In the genomic region with DNA sequence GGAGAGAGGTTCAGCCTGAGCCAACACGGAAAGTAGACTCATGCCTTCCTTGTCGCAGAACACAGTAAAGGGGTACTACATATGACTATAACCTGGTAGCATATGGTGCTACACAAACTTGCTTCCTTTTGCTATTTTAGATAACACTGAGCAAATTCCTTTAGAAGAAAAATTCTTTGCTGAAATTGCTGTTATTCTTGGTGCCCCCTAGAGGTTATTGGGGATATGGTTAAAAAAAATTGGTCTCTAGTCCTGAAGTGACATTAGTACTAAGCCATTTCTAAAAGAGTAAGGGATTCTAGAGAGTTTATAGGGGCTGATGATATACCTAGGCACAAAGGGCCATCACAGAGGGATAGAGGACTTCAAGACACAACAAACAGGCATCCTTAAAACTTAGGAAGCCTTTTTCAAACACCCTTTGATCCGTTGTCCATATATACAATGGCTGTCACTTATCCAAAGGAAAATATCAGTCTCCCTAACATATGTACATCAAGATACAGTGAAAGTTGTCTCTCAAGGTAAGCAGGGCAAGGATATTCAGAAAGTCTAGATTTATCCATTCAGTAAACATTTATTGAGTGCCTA, we compare ENCODE assay signal across 8 cellular contexts. TPM values are rescaled to one million over a fixed set of nuclear protein-coding genes. Genes with fewer than 3 reads are reported as not detected.
A peak's percentile ranks its signal among the peaks of the same experiment; 100 is the strongest.
DNase-seq lines count a peak whose midpoint lies in the region; ATAC-seq and TF ChIP-seq lines count a peak whose summit lies in the region.

No MANE protein-coding gene starts in this region.

- peak; percentile 29 for DNase-seq in D341Med (ENCODE audit: low spot score)
- DNase-seq in GM23338 (ENCODE audit: low spot score), result peak; percentile 57
- DNase-seq in left lung, result no peak
- no peak for DNase-seq in occipital lobe (lab: John Stamatoyannopoulos, UW)
- no peak for DNase-seq in activated CD4-positive, alpha-beta T cell treated with anti-CD3 and anti-CD28 coated beads for 4 hours
- no peak for DNase-seq in sciatic nerve (ENCODE audit: low spot score)

- H3K27me3 ChIP-seq in GM23338 (ENCODE audit: insufficient read depth) (no peaks in the 10 kb centered on the region), left lung (peaks cover 0 to 1% of the 10 kb centered on the region in 2 donors)

- H3K36me3 Mint-ChIP-seq in GM23338 (ENCODE audit: low read depth), result no peaks in the 10 kb centered on the region

- no peak overlapping the region for H3K4me2 ChIP-seq in GM23338

- H3K4me1 ChIP-seq in GM23338 (ENCODE audit: insufficient read depth) (no peaks in the 10 kb centered on the region), left lung (no peaks in the 10 kb centered on the region)

- ATAC-seq in GM23338 (no peak), SK-N-SH treated with all-trans-retinoic acid at 6 μM for 48 hours (peak; percentile 63), left lung (peak; percentile 41), HG02588 (IDR thresholded peaks at IDR 0.05; ENCODE audit: unreplicated experiment) (no peak), sciatic nerve (no peak)

- no peaks in the 10 kb centered on the region for H3K9me3 ChIP-seq in left lung

- H4K20me1 ChIP-seq in GM23338 (replicated peaks; ENCODE audit: insufficient read depth), result no peaks in the 10 kb centered on the region

- H2AFZ ChIP-seq in GM23338, result no peak overlapping the region

- intact Hi-C loops in left lung (cut with DNase I), result no loop called here
- intact Hi-C loops in sciatic nerve (cut with DNase I), result no loop called here

- H3F3A ChIP-seq in GM23338 (replicated peaks; ENCODE audit: low read depth), result no peaks in the 10 kb centered on the region

- H3K9me3 Mint-ChIP-seq in GM23338, result no peaks in the 10 kb centered on the region

- no peaks in the 10 kb centered on the region for H3K9me2 ChIP-seq in GM23338 (ENCODE audit: insufficient read depth)

- no peak overlapping the region for H3K27ac Mint-ChIP-seq in GM23338

- H3K36me3 ChIP-seq in GM23338 (ENCODE audit: insufficient read depth), result no peaks in the 10 kb centered on the region
- H3K36me3 ChIP-seq in left lung, result no peaks in the 10 kb centered on the region

- H3K27ac ChIP-seq in GM23338 (ENCODE audit: low read depth), result no peak overlapping the region
- no peak overlapping the region for H3K27ac ChIP-seq in left lung

- H3K4me3 ChIP-seq in GM23338 (no peak overlapping the region), left lung (no peak overlapping the region)

- H3K79me2 ChIP-seq in GM23338 (replicated peaks; ENCODE audit: insufficient read depth), result no peaks in the 10 kb centered on the region

- TF ChIP-seq CTCF in GM23338 (conservative IDR thresholded peaks at IDR 0.05; ENCODE audit: low read depth in 2 of 2) (peak; percentile 51 to 78), left lung (IDR thresholded peaks at IDR 0.05) (peak in 1 of 2 donors; percentile 54)

- H3K4me3 Mint-ChIP-seq in GM23338, result no peak overlapping the region

- peaks cover 3% of the 10 kb centered on the region for H3K27me3 Mint-ChIP-seq in GM23338 (ENCODE audit: insufficient read depth, low read depth, poor library complexity)

- H3K4me1 Mint-ChIP-seq in GM23338, result peaks cover 4% of the 10 kb centered on the region

TF ChIP-seq in GM23338, 12 proteins besides CTCF, POLR2A, EP300 and RAD21 (continues in another document):
- TF ChIP-seq, protein P1, sequence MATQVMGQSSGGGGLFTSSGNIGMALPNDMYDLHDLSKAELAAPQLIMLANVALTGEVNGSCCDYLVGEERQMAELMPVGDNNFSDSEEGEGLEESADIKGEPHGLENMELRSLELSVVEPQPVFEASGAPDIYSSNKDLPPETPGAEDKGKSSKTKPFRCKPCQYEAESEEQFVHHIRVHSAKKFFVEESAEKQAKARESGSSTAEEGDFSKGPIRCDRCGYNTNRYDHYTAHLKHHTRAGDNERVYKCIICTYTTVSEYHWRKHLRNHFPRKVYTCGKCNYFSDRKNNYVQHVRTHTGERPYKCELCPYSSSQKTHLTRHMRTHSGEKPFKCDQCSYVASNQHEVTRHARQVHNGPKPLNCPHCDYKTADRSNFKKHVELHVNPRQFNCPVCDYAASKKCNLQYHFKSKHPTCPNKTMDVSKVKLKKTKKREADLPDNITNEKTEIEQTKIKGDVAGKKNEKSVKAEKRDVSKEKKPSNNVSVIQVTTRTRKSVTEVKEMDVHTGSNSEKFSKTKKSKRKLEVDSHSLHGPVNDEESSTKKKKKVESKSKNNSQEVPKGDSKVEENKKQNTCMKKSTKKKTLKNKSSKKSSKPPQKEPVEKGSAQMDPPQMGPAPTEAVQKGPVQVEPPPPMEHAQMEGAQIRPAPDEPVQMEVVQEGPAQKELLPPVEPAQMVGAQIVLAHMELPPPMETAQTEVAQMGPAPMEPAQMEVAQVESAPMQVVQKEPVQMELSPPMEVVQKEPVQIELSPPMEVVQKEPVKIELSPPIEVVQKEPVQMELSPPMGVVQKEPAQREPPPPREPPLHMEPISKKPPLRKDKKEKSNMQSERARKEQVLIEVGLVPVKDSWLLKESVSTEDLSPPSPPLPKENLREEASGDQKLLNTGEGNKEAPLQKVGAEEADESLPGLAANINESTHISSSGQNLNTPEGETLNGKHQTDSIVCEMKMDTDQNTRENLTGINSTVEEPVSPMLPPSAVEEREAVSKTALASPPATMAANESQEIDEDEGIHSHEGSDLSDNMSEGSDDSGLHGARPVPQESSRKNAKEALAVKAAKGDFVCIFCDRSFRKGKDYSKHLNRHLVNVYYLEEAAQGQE (IDR thresholded peaks at IDR 0.05; ENCODE audit: unreplicated experiment), result no peak
- TF ChIP-seq JUNB (IDR thresholded peaks at IDR 0.05; ENCODE audit: unreplicated experiment) (no peak), EZH2 (IDR thresholded peaks at IDR 0.05; ENCODE audit: low read depth, unreplicated experiment) (no peak), POLR2AphosphoS5 (IDR thresholded peaks at IDR 0.05; ENCODE audit: low read depth) (no peak), CREB1 (CRISPR knock-in tag; IDR thresholded peaks at IDR 0.05; ENCODE audit: low read depth) (no peak), ETS1 (IDR thresholded peaks at IDR 0.05) (no peak), ZNF114 (CRISPR knock-in tag; IDR thresholded peaks at IDR 0.05) (no peak)

TF ChIP-seq in SK-N-SH treated with all-trans-retinoic acid at 6 μM for 48 hours, 23 proteins besides CTCF, POLR2A, EP300 and RAD21:
- TF ChIP-seq ZC3H10 (CRISPR knock-in tag; IDR thresholded peaks at IDR 0.05), result no peak
- TF ChIP-seq ZNF565 (CRISPR knock-in tag; conservative IDR thresholded peaks at IDR 0.05; ENCODE audit: low read depth), result no peak
- no peak for TF ChIP-seq GLIS3 (CRISPR knock-in tag; IDR thresholded peaks at IDR 0.05)
- TF ChIP-seq TCF4 (CRISPR knock-in tag; IDR thresholded peaks at IDR 0.05; ENCODE audit: borderline replicate concordance), result no peak
- TF ChIP-seq ISL1 (CRISPR knock-in tag; IDR thresholded peaks at IDR 0.05), result no peak
- TF ChIP-seq CSDC2 (CRISPR knock-in tag; IDR thresholded peaks at IDR 0.05), result no peak
- TF ChIP-seq, protein P2, sequence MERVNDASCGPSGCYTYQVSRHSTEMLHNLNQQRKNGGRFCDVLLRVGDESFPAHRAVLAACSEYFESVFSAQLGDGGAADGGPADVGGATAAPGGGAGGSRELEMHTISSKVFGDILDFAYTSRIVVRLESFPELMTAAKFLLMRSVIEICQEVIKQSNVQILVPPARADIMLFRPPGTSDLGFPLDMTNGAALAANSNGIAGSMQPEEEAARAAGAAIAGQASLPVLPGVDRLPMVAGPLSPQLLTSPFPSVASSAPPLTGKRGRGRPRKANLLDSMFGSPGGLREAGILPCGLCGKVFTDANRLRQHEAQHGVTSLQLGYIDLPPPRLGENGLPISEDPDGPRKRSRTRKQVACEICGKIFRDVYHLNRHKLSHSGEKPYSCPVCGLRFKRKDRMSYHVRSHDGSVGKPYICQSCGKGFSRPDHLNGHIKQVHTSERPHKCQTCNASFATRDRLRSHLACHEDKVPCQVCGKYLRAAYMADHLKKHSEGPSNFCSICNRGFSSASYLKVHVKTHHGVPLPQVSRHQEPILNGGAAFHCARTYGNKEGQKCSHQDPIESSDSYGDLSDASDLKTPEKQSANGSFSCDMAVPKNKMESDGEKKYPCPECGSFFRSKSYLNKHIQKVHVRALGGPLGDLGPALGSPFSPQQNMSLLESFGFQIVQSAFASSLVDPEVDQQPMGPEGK (CRISPR knock-in tag; IDR thresholded peaks at IDR 0.05; ENCODE audit: borderline replicate concordance), result no peak
- TF ChIP-seq SNAI2 (CRISPR knock-in tag; IDR thresholded peaks at IDR 0.05), result no peak
- TF ChIP-seq, protein P3, sequence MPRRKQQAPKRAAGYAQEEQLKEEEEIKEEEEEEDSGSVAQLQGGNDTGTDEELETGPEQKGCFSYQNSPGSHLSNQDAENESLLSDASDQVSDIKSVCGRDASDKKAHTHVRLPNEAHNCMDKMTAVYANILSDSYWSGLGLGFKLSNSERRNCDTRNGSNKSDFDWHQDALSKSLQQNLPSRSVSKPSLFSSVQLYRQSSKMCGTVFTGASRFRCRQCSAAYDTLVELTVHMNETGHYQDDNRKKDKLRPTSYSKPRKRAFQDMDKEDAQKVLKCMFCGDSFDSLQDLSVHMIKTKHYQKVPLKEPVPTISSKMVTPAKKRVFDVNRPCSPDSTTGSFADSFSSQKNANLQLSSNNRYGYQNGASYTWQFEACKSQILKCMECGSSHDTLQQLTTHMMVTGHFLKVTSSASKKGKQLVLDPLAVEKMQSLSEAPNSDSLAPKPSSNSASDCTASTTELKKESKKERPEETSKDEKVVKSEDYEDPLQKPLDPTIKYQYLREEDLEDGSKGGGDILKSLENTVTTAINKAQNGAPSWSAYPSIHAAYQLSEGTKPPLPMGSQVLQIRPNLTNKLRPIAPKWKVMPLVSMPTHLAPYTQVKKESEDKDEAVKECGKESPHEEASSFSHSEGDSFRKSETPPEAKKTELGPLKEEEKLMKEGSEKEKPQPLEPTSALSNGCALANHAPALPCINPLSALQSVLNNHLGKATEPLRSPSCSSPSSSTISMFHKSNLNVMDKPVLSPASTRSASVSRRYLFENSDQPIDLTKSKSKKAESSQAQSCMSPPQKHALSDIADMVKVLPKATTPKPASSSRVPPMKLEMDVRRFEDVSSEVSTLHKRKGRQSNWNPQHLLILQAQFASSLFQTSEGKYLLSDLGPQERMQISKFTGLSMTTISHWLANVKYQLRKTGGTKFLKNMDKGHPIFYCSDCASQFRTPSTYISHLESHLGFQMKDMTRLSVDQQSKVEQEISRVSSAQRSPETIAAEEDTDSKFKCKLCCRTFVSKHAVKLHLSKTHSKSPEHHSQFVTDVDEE (CRISPR knock-in tag; IDR thresholded peaks at IDR 0.05), result no peak
- TF ChIP-seq OSR1 (CRISPR knock-in tag; IDR thresholded peaks at IDR 0.05), result no peak

RNA-seq across cellular contexts. Expression of gene HS6ST3, which starts 13.9 kb away (rescaled TPM):
- 0.80 and 1.2 TPM in 2 replicates for total RNA-seq in GM23338 (2014; rRNA removed; shearing (Covaris generic))
- polyA plus RNA-seq in GM23338 (2016; fragmentation: Nextera tagmentation; extraction: Ambion mirVana), result 0.40 and 0.52 TPM in 2 replicates
- under 1 TPM; 0.03 to 0.15 TPM for total RNA-seq in left lung
- total RNA-seq in occipital lobe, result 8.4 TPM
- total RNA-seq in sciatic nerve, result 0.22 TPM

RNA-seq across cellular contexts. Expression of gene UGGT2, which starts 22.8 kb away (rescaled TPM):
- 39.8 and 60.5 TPM in 2 replicates for total RNA-seq in GM23338 (2014; rRNA removed; shearing (Covaris generic))
- 40.2 and 44.0 TPM in 2 replicates for polyA plus RNA-seq in GM23338 (2016; fragmentation: Nextera tagmentation; extraction: Ambion mirVana)
- total RNA-seq in left lung, result 10 to 100 TPM; 24.1 to 26.1 TPM
- 81.6 TPM for total RNA-seq in occipital lobe
- 44.9 TPM for total RNA-seq in sciatic nerve

Comparison
In these comparisons a context has a peak if more than half of its experiments do, and no peak if none do; other contexts are left out.
1. DNase-seq: peak in D341Med (single experiment) and GM23338 (single experiment); none in left lung (0 of 2), occipital lobe (single experiment), activated CD4-positive, alpha-beta T cell treated with anti-CD3 and anti-CD28 coated beads for 4 hours (0 of 2) and sciatic nerve (single experiment).
2. ATAC-seq: peak in SK-N-SH treated with all-trans-retinoic acid at 6 μM for 48 hours (single experiment) and left lung (single experiment); none in GM23338 (single experiment), HG02588 (single experiment) and sciatic nerve (single experiment).